29 cellular contexts compared by ENCODE assay signal in the genomic region with DNA sequence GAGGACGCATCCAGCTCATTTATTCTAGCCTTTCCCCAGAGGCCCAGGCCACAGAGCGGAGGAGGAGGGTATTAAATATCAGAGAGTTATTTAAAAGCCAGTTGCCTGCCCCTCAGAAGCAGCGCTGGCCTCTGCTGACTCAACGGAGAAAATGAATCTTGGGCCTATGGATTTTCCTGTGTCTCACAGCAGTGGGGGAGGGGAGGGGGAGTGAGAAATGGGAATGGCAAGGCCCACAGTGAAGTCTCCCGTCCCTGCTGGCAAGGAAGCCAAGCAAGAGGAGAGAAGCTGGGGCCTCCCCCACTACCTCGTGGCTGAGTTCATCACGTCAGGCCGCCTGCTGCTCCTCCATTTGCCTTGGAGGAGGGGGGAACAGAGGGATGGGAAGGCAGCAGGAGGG. TPM values are rescaled to one million over a fixed set of nuclear protein-coding genes. Genes with fewer than 3 reads are reported as not detected.
DNase-seq lines count a peak whose midpoint lies in the region; ATAC-seq and TF ChIP-seq lines count a peak whose summit lies in the region.
"Had no signal": no experiment of that assay in that cellular context is flagged by ENCODE, and none has a peak within 500 bp of the region (broad histone marks: within the 10 kb centered on the region; RNA-seq: fewer than 3 reads in every experiment).

No MANE protein-coding gene starts in this region.

- intact Hi-C loops in Right ventricle myocardium inferior (cut with DNase I) = no loop called here

- H3K36me3 Mint-ChIP-seq in activated CD8-positive, alpha-beta memory T cell treated with anti-CD3 and anti-CD28 coated beads, Interleukin-2, amount 10 ng/mL, durations not matched to agents 7 days and 5 days = no peaks in the 10 kb centered on the region

- peaks cover 22% of the 10 kb centered on the region for H3K27me3 ChIP-seq in smooth muscle cell (ENCODE audit: low read depth)

- peak overlapping the region; percentile 9 for H3K4me2 ChIP-seq in smooth muscle cell

- H3K4me1 Mint-ChIP-seq in activated CD8-positive, alpha-beta memory T cell treated with anti-CD3 and anti-CD28 coated beads, Interleukin-2, amount 10 ng/mL, durations not matched to agents 7 days and 5 days = peaks cover 3% of the 10 kb centered on the region

- H3K4me3 ChIP-seq in coronary artery = no peak overlapping the region
- no peak overlapping the region for H3K4me3 ChIP-seq in smooth muscle cell
- H3K4me3 ChIP-seq: BLaER1 treated with 17β-estradiol and CSF1 and Interleukin-3, amounts not matched to agents 10 nM and 100 nM; GM12878 had no signal

- DNase-seq in activated CD8-positive, alpha-beta memory T cell treated with anti-CD3 and anti-CD28 coated beads, Interleukin-2, amount 10 ng/mL, durations not matched to agents 7 days and 5 days = peak; percentile 12
- no peak for DNase-seq in activated CD8-positive, alpha-beta memory T cell treated with anti-CD3 and anti-CD28 coated beads, Interleukin-2, amount 50 U/mL, for 48 hours
- DNase-seq in coronary artery (ENCODE audit: low spot score) = peak; percentile 17
- DNase-seq in left kidney (ENCODE audit: low read depth, low spot score) = peak; percentile 50
- no peak for DNase-seq in smooth muscle cell (lab: John Stamatoyannopoulos, UW; ENCODE audit: unreplicated experiment)
- no peak for DNase-seq in NCI-H2196 (lab: John Stamatoyannopoulos, UW; ENCODE audit: unreplicated experiment)
- no peak for DNase-seq in Right ventricle myocardium inferior (ENCODE audit: missing footprints)
- DNase-seq in AG20443 (ENCODE audit: low spot score) = no peak
- DNase-seq: CD4-positive, alpha-beta T cell; EL; GDM1; Karpas-422; NCI-H1092 treated with DMSO at 0.1 percent for 48 hours; NCI-H1436; NCI-H187 treated with DMSO at 0.1 percent for 48 hours; NCI-H2107; NCI-H2227 treated with DMSO at 0.1 percent for 48 hours; NCI-H69; SHP77 treated with DMSO at 0.1 percent for 48 hours had no signal

- H4K20me1 ChIP-seq in smooth muscle cell (ENCODE audit: low read depth) = no peaks in the 10 kb centered on the region

- H3K27ac ChIP-seq in coronary artery (no peak overlapping the region), smooth muscle cell (ENCODE audit: low read depth) (no peak overlapping the region)
- H3K27ac ChIP-seq: BLaER1 treated with 17β-estradiol and CSF1 and Interleukin-3, amounts not matched to agents 10 nM and 100 nM; RWPE1 had no signal

- no peak for TF ChIP-seq CTCF in coronary artery (IDR thresholded peaks at IDR 0.05)
- TF ChIP-seq CTCF in smooth muscle cell (IDR thresholded peaks at IDR 0.05; ENCODE audit: borderline replicate concordance, insufficient read depth, poor library complexity, severe bottlenecking) = no peak

- no peaks in the 10 kb centered on the region for H3K9me3 ChIP-seq in smooth muscle cell (replicated peaks; ENCODE audit: low read depth)

- no peak for ATAC-seq in activated CD8-positive, alpha-beta memory T cell treated with anti-CD3 and anti-CD28 coated beads, Interleukin-2, amount 10 ng/mL, durations not matched to agents 7 days and 5 days
- no peak for ATAC-seq in Right ventricle myocardium inferior
- ATAC-seq: GM12878, Panc1 had no signal

- H3K9ac ChIP-seq in smooth muscle cell (ENCODE audit: low read depth) = no peak overlapping the region
- H3K9ac ChIP-seq: BLaER1 treated with 17β-estradiol and CSF1 and Interleukin-3, amounts not matched to agents 10 nM and 100 nM had no signal

- no peak overlapping the region for H3K27ac Mint-ChIP-seq in activated CD8-positive, alpha-beta memory T cell treated with anti-CD3 and anti-CD28 coated beads, Interleukin-2, amount 10 ng/mL, durations not matched to agents 7 days and 5 days
- H3K27ac Mint-ChIP-seq: CD4-positive, alpha-beta T cell had no signal

- H3K4me1 ChIP-seq in smooth muscle cell (ENCODE audit: low read depth) = no peaks in the 10 kb centered on the region

- no peaks in the 10 kb centered on the region for H3K79me2 ChIP-seq in smooth muscle cell (ENCODE audit: low read depth)

- H3K36me3 ChIP-seq in smooth muscle cell (ENCODE audit: low read depth) = no peaks in the 10 kb centered on the region
- H3K36me3 ChIP-seq: BLaER1 treated with 17β-estradiol and CSF1 and Interleukin-3, amounts not matched to agents 10 nM and 100 nM had no signal

- H3K27me3 Mint-ChIP-seq in activated CD8-positive, alpha-beta memory T cell treated with anti-CD3 and anti-CD28 coated beads, Interleukin-2, amount 10 ng/mL, durations not matched to agents 7 days and 5 days = peaks cover 48% of the 10 kb centered on the region

- no peak overlapping the region for H3K4me3 Mint-ChIP-seq in activated CD8-positive, alpha-beta memory T cell treated with anti-CD3 and anti-CD28 coated beads, Interleukin-2, amount 10 ng/mL, durations not matched to agents 7 days and 5 days
- H3K4me3 Mint-ChIP-seq: CD4-positive, alpha-beta T cell had no signal

- no peaks in the 10 kb centered on the region for H3K9me3 Mint-ChIP-seq in activated CD8-positive, alpha-beta memory T cell treated with anti-CD3 and anti-CD28 coated beads, Interleukin-2, amount 10 ng/mL, durations not matched to agents 7 days and 5 days (ENCODE audit: low read depth)
- H3K9me3 Mint-ChIP-seq: CD4-positive, alpha-beta T cell had no signal

- CTCF ChIA-PET in activated CD8-positive, alpha-beta memory T cell treated with anti-CD3 and anti-CD28 coated beads, Interleukin-2, amount 10 ng/mL, durations not matched to agents 7 days and 5 days (lab: Charles Lee) = interaction anchor here (2.1 to 17.1 kb wide), 2 partner anchors 94 to 96 kb away, joined by 9 to 572 read pairs; no protein-coding TSS in a partner anchor

- WGBS in smooth muscle cell (ENCODE audit: low lambda C conversion rate) = 19% methylated on average over 8 of the region's 8 CpGs

- H3F3A ChIP-seq in smooth muscle cell (ENCODE audit: low read depth) = no peaks in the 10 kb centered on the region

- H2AFZ ChIP-seq in smooth muscle cell (ENCODE audit: low read depth) = no peak overlapping the region

RNA-seq across cellular contexts. Expression of a gene that starts 4.5 kb away (rescaled TPM):
- total RNA-seq in activated CD8-positive, alpha-beta memory T cell treated with anti-CD3 and anti-CD28 coated beads, Interleukin-2, amount 10 ng/mL, durations not matched to agents 7 days and 5 days = under 1 TPM; 0.07 to 0.15 TPM
- total RNA-seq in smooth muscle cell = 0.81 TPM in 1 of 2 replicates, not detected in the other
- 0.24 and 0.62 TPM in 2 replicates for polyA plus RNA-seq in smooth muscle cell
- total RNA-seq in Right ventricle myocardium inferior = 0.16 TPM
- total RNA-seq: A172, GM12878, H4, HT-29, M059J, NCI-H460, OCI-LY7 had no signal
- polyA plus RNA-seq: GM12878 had no signal

Comparison
In these comparisons a context has a peak if more than half of its experiments do, and no peak if none do; other contexts are left out.
1. DNase-seq: peak in activated CD8-positive, alpha-beta memory T cell treated with anti-CD3 and anti-CD28 coated beads, Interleukin-2, amount 10 ng/mL, durations not matched to agents 7 days and 5 days (single experiment), coronary artery (single experiment) and left kidney (single experiment); none in activated CD8-positive, alpha-beta memory T cell treated with anti-CD3 and anti-CD28 coated beads, Interleukin-2, amount 50 U/mL, for 48 hours (single experiment), smooth muscle cell (single experiment), NCI-H2196 (single experiment), Right ventricle myocardium inferior (single experiment) and AG20443 (single experiment).